Comparison of ENCODE assay signal across 10 cellular contexts in genomic region chr20:63517376-63518309, GRCh38. TPM values are rescaled to one million over a fixed set of nuclear protein-coding genes. Genes with fewer than 3 reads are reported as not detected.
DNase-seq lines count a peak whose midpoint lies in the region; ATAC-seq and TF ChIP-seq lines count a peak whose summit lies in the region.
"Had no signal": no experiment of that assay in that cellular context is flagged by ENCODE, and none has a peak within 500 bp of the region (broad histone marks: within the 10 kb centered on the region; RNA-seq: fewer than 3 reads in every experiment).

No MANE protein-coding gene starts in this region.

- peaks cover 10% of the 10 kb centered on the region for H3K27me3 Mint-ChIP-seq in CD4-positive, alpha-beta T cell
- peaks cover 8% of the 10 kb centered on the region for H3K27me3 Mint-ChIP-seq in activated T-helper 1 cell treated with anti-CD3 and anti-CD28 coated beads, Interleukin-12 subunit alpha, Interleukin-12 subunit beta, Interleukin-2, Interleukin-4 antibody, amounts not matched to agents 30 ng/mL and 10 ng/mL and 1 ng/mL, durations not matched to agents 14 hours and 24 hours and 36 hours (ENCODE audit: insufficient read depth)
- H3K27me3 Mint-ChIP-seq in naive thymus-derived CD8-positive, alpha-beta T cell = peaks cover 0 to 12% (median 0%) of the 10 kb centered on the region in 5 donors
- H3K27me3 Mint-ChIP-seq in activated CD4-positive, alpha-beta T cell treated with anti-CD3 and anti-CD28 coated beads, Interleukin-2, amount 10 ng/mL, durations not matched to agents 24 days and 14 days = peaks cover 27% of the 10 kb centered on the region

- peak overlapping the region; percentile 88 for H3K4me3 Mint-ChIP-seq in CD4-positive, alpha-beta T cell
- peak overlapping the region; percentile 63 for H3K4me3 Mint-ChIP-seq in activated T-helper 1 cell treated with anti-CD3 and anti-CD28 coated beads, Interleukin-12 subunit alpha, Interleukin-12 subunit beta, Interleukin-2, Interleukin-4 antibody, amounts not matched to agents 30 ng/mL and 10 ng/mL and 1 ng/mL, durations not matched to agents 14 hours and 24 hours and 36 hours
- peak overlapping the region; percentile 2 to 78 (median 44) for H3K4me3 Mint-ChIP-seq in naive thymus-derived CD8-positive, alpha-beta T cell
- no peak overlapping the region for H3K4me3 Mint-ChIP-seq in activated CD4-positive, alpha-beta T cell treated with anti-CD3 and anti-CD28 coated beads, Interleukin-2, amount 10 ng/mL, durations not matched to agents 24 days and 14 days

- peak overlapping the region; percentile 65 for H3K27ac Mint-ChIP-seq in CD4-positive, alpha-beta T cell
- H3K27ac Mint-ChIP-seq in activated T-helper 1 cell treated with anti-CD3 and anti-CD28 coated beads, Interleukin-12 subunit alpha, Interleukin-12 subunit beta, Interleukin-2, Interleukin-4 antibody, amounts not matched to agents 30 ng/mL and 10 ng/mL and 1 ng/mL, durations not matched to agents 14 hours and 24 hours and 36 hours = no peak overlapping the region
- peak overlapping the region in 1 of 10 donors; percentile 24 for H3K27ac Mint-ChIP-seq in naive thymus-derived CD8-positive, alpha-beta T cell
- H3K27ac Mint-ChIP-seq in activated CD4-positive, alpha-beta T cell treated with anti-CD3 and anti-CD28 coated beads, Interleukin-2, amount 10 ng/mL, durations not matched to agents 24 days and 14 days = no peak overlapping the region

- H3K36me3 Mint-ChIP-seq in CD4-positive, alpha-beta T cell (ENCODE audit: low read depth) = peaks cover 6% of the 10 kb centered on the region
- peaks cover 6% of the 10 kb centered on the region for H3K36me3 Mint-ChIP-seq in activated T-helper 1 cell treated with anti-CD3 and anti-CD28 coated beads, Interleukin-12 subunit alpha, Interleukin-12 subunit beta, Interleukin-2, Interleukin-4 antibody, amounts not matched to agents 30 ng/mL and 10 ng/mL and 1 ng/mL, durations not matched to agents 14 hours and 24 hours and 36 hours (ENCODE audit: low read depth)
- peaks cover 0 to 7% (median 3%) of the 10 kb centered on the region in 3 donors for H3K36me3 Mint-ChIP-seq in naive thymus-derived CD8-positive, alpha-beta T cell
- H3K36me3 Mint-ChIP-seq in activated CD4-positive, alpha-beta T cell treated with anti-CD3 and anti-CD28 coated beads, Interleukin-2, amount 10 ng/mL, durations not matched to agents 24 days and 14 days (ENCODE audit: low read depth) = peaks cover 6% of the 10 kb centered on the region

- intact Hi-C loops in CD4-positive, alpha-beta T cell (cut with DNase I, micrococcal nuclease) = no loop called here
- intact Hi-C loops in activated T-helper 1 cell treated with anti-CD3 and anti-CD28 coated beads, Interleukin-12 subunit alpha, Interleukin-12 subunit beta, Interleukin-2, Interleukin-4 antibody, amounts not matched to agents 30 ng/mL and 10 ng/mL and 1 ng/mL, durations not matched to agents 14 hours and 24 hours and 36 hours (cut with micrococcal nuclease) = no loop called here
- intact Hi-C loops in activated CD4-positive, alpha-beta T cell treated with anti-CD3 and anti-CD28 coated beads, Interleukin-2, amount 10 ng/mL, durations not matched to agents 24 days and 14 days (cut with micrococcal nuclease) = no loop called here

- peaks cover 4% of the 10 kb centered on the region for H3K9me3 Mint-ChIP-seq in CD4-positive, alpha-beta T cell
- no peaks in the 10 kb centered on the region for H3K9me3 Mint-ChIP-seq in activated T-helper 1 cell treated with anti-CD3 and anti-CD28 coated beads, Interleukin-12 subunit alpha, Interleukin-12 subunit beta, Interleukin-2, Interleukin-4 antibody, amounts not matched to agents 30 ng/mL and 10 ng/mL and 1 ng/mL, durations not matched to agents 14 hours and 24 hours and 36 hours
- H3K9me3 Mint-ChIP-seq in naive thymus-derived CD8-positive, alpha-beta T cell = peaks cover 0 to 16% (median 4%) of the 10 kb centered on the region in 9 donors
- peaks cover 5% of the 10 kb centered on the region for H3K9me3 Mint-ChIP-seq in activated CD4-positive, alpha-beta T cell treated with anti-CD3 and anti-CD28 coated beads, Interleukin-2, amount 10 ng/mL, durations not matched to agents 24 days and 14 days

- peaks cover 11% of the 10 kb centered on the region for H3K4me1 Mint-ChIP-seq in CD4-positive, alpha-beta T cell (ENCODE audit: low read depth)
- H3K4me1 Mint-ChIP-seq in activated T-helper 1 cell treated with anti-CD3 and anti-CD28 coated beads, Interleukin-12 subunit alpha, Interleukin-12 subunit beta, Interleukin-2, Interleukin-4 antibody, amounts not matched to agents 30 ng/mL and 10 ng/mL and 1 ng/mL, durations not matched to agents 14 hours and 24 hours and 36 hours (ENCODE audit: low read depth) = no peaks in the 10 kb centered on the region
- peaks cover 8 to 12% (median 12%) of the 10 kb centered on the region in 4 donors for H3K4me1 Mint-ChIP-seq in naive thymus-derived CD8-positive, alpha-beta T cell
- H3K4me1 Mint-ChIP-seq in activated CD4-positive, alpha-beta T cell treated with anti-CD3 and anti-CD28 coated beads, Interleukin-2, amount 10 ng/mL, durations not matched to agents 24 days and 14 days = peaks cover 8% of the 10 kb centered on the region

- CTCF ChIA-PET in CD4-positive, alpha-beta T cell (lab: Charles Lee) = interaction anchor here (1.3 kb wide), 1 partner anchor 21 kb away, joined by 4 read pairs; no protein-coding TSS in a partner anchor

- no peak for TF ChIP-seq CTCF in CD4-positive, alpha-beta T cell (IDR thresholded peaks at IDR 0.05)

- H3K9me3 ChIP-seq in CD4-positive, alpha-beta T cell (ENCODE audit: control insufficient read depth, low read length) = no peaks in the 10 kb centered on the region
- H3K9me3 ChIP-seq: adrenal gland had no signal

- no peaks in the 10 kb centered on the region for H3K27me3 ChIP-seq in CD4-positive, alpha-beta T cell (ENCODE audit: control insufficient read depth, insufficient read depth, low read length)
- H3K27me3 ChIP-seq: adrenal gland had no signal

- POLR2A ChIA-PET in CD4-positive, alpha-beta T cell (lab: Charles Lee) = interaction anchor here (0.5 kb wide), 1 partner anchor 205 kb away, joined by 3 read pairs; no protein-coding TSS in a partner anchor
- POLR2A ChIA-PET in naive thymus-derived CD8-positive, alpha-beta T cell (lab: Charles Lee) = interaction anchor here (4.3 to 7.8 kb wide), 2 partner anchors 16 to 20 kb away, joined by 41 to 174 read pairs; partner anchors contain the start of gene PTK6

- no peak for ATAC-seq in CD4-positive, alpha-beta T cell (ENCODE audit: poor library complexity)
- no peak for ATAC-seq in naive thymus-derived CD8-positive, alpha-beta T cell
- no peak for ATAC-seq in HG03354 (IDR thresholded peaks at IDR 0.05; ENCODE audit: poor library complexity, severe bottlenecking, unreplicated experiment)
- ATAC-seq: esophagus mucosa had no signal

- H3K27ac ChIP-seq in CD4-positive, alpha-beta T cell (ENCODE audit: low read depth, low read length) = no peak overlapping the region
- H3K27ac ChIP-seq: adrenal gland had no signal

- DNase-seq in CD4-positive, alpha-beta T cell = no peak
- no peak for DNase-seq in activated T-helper 1 cell treated with anti-CD3 and anti-CD28 coated beads, Interleukin-12 subunit alpha, Interleukin-12 subunit beta, Interleukin-2, Interleukin-4 antibody, amounts not matched to agents 30 ng/mL and 10 ng/mL and 1 ng/mL, durations not matched to agents 14 hours and 24 hours and 36 hours (ENCODE audit: low spot score)
- DNase-seq in naive thymus-derived CD8-positive, alpha-beta T cell = peak in 2 of 10 donors; percentile 14 to 62
- DNase-seq in activated CD4-positive, alpha-beta T cell treated with anti-CD3 and anti-CD28 coated beads, Interleukin-2, amount 10 ng/mL, durations not matched to agents 24 days and 14 days = no peak
- no peak for DNase-seq in NCI-H345 (lab: John Stamatoyannopoulos, UW)
- DNase-seq: adrenal gland, IMR-90, NCI-H1092 had no signal

RNA-seq across cellular contexts. Expression of gene PPDPF, which starts 2.9 kb away (rescaled TPM):
- total RNA-seq in CD4-positive, alpha-beta T cell = 100 to 1,000 TPM; 249 to 251 TPM
- total RNA-seq in activated T-helper 1 cell treated with anti-CD3 and anti-CD28 coated beads, Interleukin-12 subunit alpha, Interleukin-12 subunit beta, Interleukin-2, Interleukin-4 antibody, amounts not matched to agents 30 ng/mL and 10 ng/mL and 1 ng/mL, durations not matched to agents 14 hours and 24 hours and 36 hours = 117 and 122 TPM in 2 replicates
- total RNA-seq in naive thymus-derived CD8-positive, alpha-beta T cell = 100 to 1,000 TPM; 225 to 229 TPM
- 10 to 100 TPM; 47.4 to 93.1 (median 78.1) TPM for polyA plus RNA-seq in naive thymus-derived CD8-positive, alpha-beta T cell
- 125 and 130 TPM in 2 replicates for total RNA-seq in activated CD4-positive, alpha-beta T cell treated with anti-CD3 and anti-CD28 coated beads, Interleukin-2, amount 10 ng/mL, durations not matched to agents 24 days and 14 days

RNA-seq across cellular contexts. Expression of gene EEF1A2, which starts 18.8 kb away (rescaled TPM):
- total RNA-seq in CD4-positive, alpha-beta T cell = 1 to 10 TPM in 1 of 2 experiments, under 1 TPM in 1; 0.92 to 1.1 TPM
- 0.80 and 1.1 TPM in 2 replicates for total RNA-seq in activated T-helper 1 cell treated with anti-CD3 and anti-CD28 coated beads, Interleukin-12 subunit alpha, Interleukin-12 subunit beta, Interleukin-2, Interleukin-4 antibody, amounts not matched to agents 30 ng/mL and 10 ng/mL and 1 ng/mL, durations not matched to agents 14 hours and 24 hours and 36 hours
- under 1 TPM; 0.16 to 0.18 TPM for total RNA-seq in naive thymus-derived CD8-positive, alpha-beta T cell
- not detected for polyA plus RNA-seq in naive thymus-derived CD8-positive, alpha-beta T cell
- total RNA-seq in activated CD4-positive, alpha-beta T cell treated with anti-CD3 and anti-CD28 coated beads, Interleukin-2, amount 10 ng/mL, durations not matched to agents 24 days and 14 days = 0.28 and 0.66 TPM in 2 replicates

RNA-seq across cellular contexts. Expression of gene PTK6, which starts 19.5 kb away (rescaled TPM):
- under 1 TPM; 0.19 to 0.22 TPM for total RNA-seq in CD4-positive, alpha-beta T cell
- 0.16 and 0.29 TPM in 2 replicates for total RNA-seq in activated T-helper 1 cell treated with anti-CD3 and anti-CD28 coated beads, Interleukin-12 subunit alpha, Interleukin-12 subunit beta, Interleukin-2, Interleukin-4 antibody, amounts not matched to agents 30 ng/mL and 10 ng/mL and 1 ng/mL, durations not matched to agents 14 hours and 24 hours and 36 hours
- total RNA-seq in naive thymus-derived CD8-positive, alpha-beta T cell = under 1 TPM; 0.16 to 0.29 TPM
- polyA plus RNA-seq in naive thymus-derived CD8-positive, alpha-beta T cell = under 1 TPM; 0.09 to 0.44 (median 0.15) TPM
- total RNA-seq in activated CD4-positive, alpha-beta T cell treated with anti-CD3 and anti-CD28 coated beads, Interleukin-2, amount 10 ng/mL, durations not matched to agents 24 days and 14 days = 0.19 and 0.35 TPM in 2 replicates
- total RNA-seq: IMR-90 had no signal
- polyA plus RNA-seq: IMR-90 had no signal

RNA-seq across cellular contexts. Expression of gene SRMS, which starts 29.9 kb away (rescaled TPM):
- total RNA-seq in CD4-positive, alpha-beta T cell = not detected
- total RNA-seq in activated T-helper 1 cell treated with anti-CD3 and anti-CD28 coated beads, Interleukin-12 subunit alpha, Interleukin-12 subunit beta, Interleukin-2, Interleukin-4 antibody, amounts not matched to agents 30 ng/mL and 10 ng/mL and 1 ng/mL, durations not matched to agents 14 hours and 24 hours and 36 hours = not detected in 2 replicates
- not detected for total RNA-seq in naive thymus-derived CD8-positive, alpha-beta T cell
- polyA plus RNA-seq in naive thymus-derived CD8-positive, alpha-beta T cell = not detected
- total RNA-seq in activated CD4-positive, alpha-beta T cell treated with anti-CD3 and anti-CD28 coated beads, Interleukin-2, amount 10 ng/mL, durations not matched to agents 24 days and 14 days = not detected in 2 replicates
- total RNA-seq: adrenal gland, IMR-90 had no signal
- polyA plus RNA-seq: adrenal gland, IMR-90 had no signal

RNA-seq across cellular contexts. Expression of gene FNDC11, which starts 36.3 kb away (rescaled TPM):
- total RNA-seq in CD4-positive, alpha-beta T cell = 1 to 10 TPM; 1.7 to 1.8 TPM
- total RNA-seq in activated T-helper 1 cell treated with anti-CD3 and anti-CD28 coated beads, Interleukin-12 subunit alpha, Interleukin-12 subunit beta, Interleukin-2, Interleukin-4 antibody, amounts not matched to agents 30 ng/mL and 10 ng/mL and 1 ng/mL, durations not matched to agents 14 hours and 24 hours and 36 hours = 0.15 and 0.26 TPM in 2 replicates
- total RNA-seq in naive thymus-derived CD8-positive, alpha-beta T cell = under 1 TPM; 0.13 to 0.36 TPM
- under 1 TPM in 1 of 3 donors, not detected in 2; 0.25 TPM for polyA plus RNA-seq in naive thymus-derived CD8-positive, alpha-beta T cell
- 0.12 and 0.16 TPM in 2 replicates for total RNA-seq in activated CD4-positive, alpha-beta T cell treated with anti-CD3 and anti-CD28 coated beads, Interleukin-2, amount 10 ng/mL, durations not matched to agents 24 days and 14 days
